In genomic region chr5:134873987-134874830, GRCh38 we compare ENCODE assay signal across 8 cellular contexts. TPM values are rescaled to one million over a fixed set of nuclear protein-coding genes. Genes with fewer than 3 reads are reported as not detected.
A peak's percentile ranks its signal among the peaks of the same experiment; 100 is the strongest.
DNase-seq lines count a peak whose midpoint lies in the region; ATAC-seq, FAIRE-seq and TF ChIP-seq lines count a peak whose summit lies in the region.

TSS of gene TXNDC15 (plus strand) at chr5:134874371. CDS start at chr5:134874428, 57 bp downstream.

- H3K4me3 ChIP-seq in Caco-2 (ENCODE audit: low read depth, low read length) = peak within 1 kb of the TSS; percentile 88
- peak within 1 kb of the TSS; percentile 68 to 94 for H3K4me3 ChIP-seq in esophagus (ENCODE audit: low read depth in 1 of 2, low read length in 2 of 2)
- peak within 1 kb of the TSS; percentile 94 for H3K4me3 ChIP-seq in mucosa of stomach (ENCODE audit: low read length)

- peak within 1 kb of the TSS; percentile 90 for H3K27ac Mint-ChIP-seq in Caco-2 (ENCODE audit: unreplicated experiment)

- peak within 1 kb of the TSS; percentile 84 to 85 for H3K27ac ChIP-seq in esophagus (ENCODE audit: low read depth in 2 of 2, low read length in 1 of 2)

- H3K4me3 Mint-ChIP-seq in Caco-2 (ENCODE audit: unreplicated experiment) = peak within 1 kb of the TSS; percentile 93

- peaks cover 6% of the 10 kb centered on the region for H3K4me1 Mint-ChIP-seq in Caco-2 (ENCODE audit: low read depth, unreplicated experiment)

- BruUV-seq in Caco-2 (replicated peaks; lab: Mats Ljungman, UMichigan) = TSS peak; percentile 44

- peak within 1 kb of the TSS; percentile 68 for H3K9ac ChIP-seq in mucosa of stomach (ENCODE audit: low read length)

- ATAC-seq in GM21360 (IDR thresholded peaks at IDR 0.05; ENCODE audit: unreplicated experiment) = peak; percentile 64

- H3K9me3 Mint-ChIP-seq in Caco-2 (ENCODE audit: unreplicated experiment) = no peaks in the 10 kb centered on the region

- peaks cover 11% of the 10 kb centered on the region for H3K36me3 Mint-ChIP-seq in Caco-2 (ENCODE audit: insufficient read depth, unreplicated experiment)

- DNase-seq in Caco-2 = peak; percentile 83 to 89
- peak; percentile 80 for DNase-seq in HTR-8/SVneo (ENCODE audit: insufficient read length, low spot score)
- peak; percentile 35 for DNase-seq in OCI-M2 (lab: John Stamatoyannopoulos, UW; ENCODE audit: unreplicated experiment)
- DNase-seq in activated T-cell treated with anti-CD3 and anti-CD28 coated beads, Interleukin-2, amount 50 U/mL, for 1 hour = peak; percentile 84
- DNase-seq in stimulated activated CD8-positive, alpha-beta memory T cell treated with anti-CD3 and anti-CD28 coated beads, Interleukin-7, amount 100 ng/mL, for 1 hour (ENCODE audit: low read depth in 2 of 2) = peak; percentile 52 to 58

- H3K4me1 ChIP-seq in Caco-2 (no peaks in the 10 kb centered on the region; the same call in 1 of the 2 replicates), esophagus (ENCODE audit: control insufficient read depth in 2 of 2, insufficient read depth in 2 of 2, low read length in 1 of 2) (peaks cover 6 to 8% of the 10 kb centered on the region in 2 donors), mucosa of stomach (ENCODE audit: control insufficient read depth, insufficient read depth, low read length) (peaks cover 12% of the 10 kb centered on the region)

- POLR2A ChIA-PET in Caco-2 (lab: Charles Lee) = interaction anchor here (0.5 to 1.1 kb wide), 5 partner anchors 16 to 132 kb away, joined by 3 to 5 read pairs (median 3); partner anchors contain the start of genes C5orf24 and PCBD2

- intact Hi-C loops in Caco-2 (cut with micrococcal nuclease; ENCODE audit: unreplicated experiment) = loop anchor here (1.0 kb wide), 2 partner anchors 28 to 30 kb away; no protein-coding TSS in a partner anchor

- CTCF ChIA-PET in Caco-2 (lab: Charles Lee) = interaction anchor here (1.5 kb wide), 1 partner anchor 30 kb away, joined by 11 read pairs; the partner anchor contains the start of gene PCBD2

- H3K27me3 ChIP-seq in Caco-2 (replicated peaks; ENCODE audit: control insufficient read depth, insufficient read depth, low read length) (no peaks in the 10 kb centered on the region), esophagus (ENCODE audit: control insufficient read depth in 1 of 2, insufficient read depth in 2 of 2, low read length in 2 of 2) (no peaks in the 10 kb centered on the region), mucosa of stomach (ENCODE audit: control insufficient read depth, insufficient read depth, low read length) (no peaks in the 10 kb centered on the region)

- H3K9me3 ChIP-seq in Caco-2 (no peaks in the 10 kb centered on the region), esophagus (ENCODE audit: control insufficient read depth in 2 of 2, insufficient read depth in 1 of 2, low read depth in 1 of 2, low read length in 1 of 2) (no peaks in the 10 kb centered on the region), mucosa of stomach (ENCODE audit: control insufficient read depth, low read length) (no peaks in the 10 kb centered on the region)

- WGBS in esophagus, 2 donors = 2 to 4% methylated on average over 66 to 79 of the region's 79 CpGs

- H3K27me3 Mint-ChIP-seq in Caco-2 (ENCODE audit: insufficient read depth, unreplicated experiment) = no peaks in the 10 kb centered on the region

- H3K36me3 ChIP-seq in Caco-2 (ENCODE audit: control insufficient read depth, insufficient read depth, low read length) (no peaks in the 10 kb centered on the region), esophagus (ENCODE audit: control insufficient read depth in 2 of 2, insufficient read depth in 2 of 2, low read length in 1 of 2) (no peaks in the 10 kb centered on the region), mucosa of stomach (ENCODE audit: control insufficient read depth, insufficient read depth, low read length) (no peaks in the 10 kb centered on the region)

- peak; percentile 20 for FAIRE-seq in HTR-8/SVneo (lab: Jason Lieb, UNC)

- TF ChIP-seq CTCF in Caco-2 (IDR thresholded peaks at IDR 0.05; ENCODE audit: insufficient read depth in 1 of 2, low read depth in 1 of 2, low read length in 1 of 2, severe bottlenecking in 1 of 2, unreplicated experiment in 1 of 2) = no peak

RNA-seq across cellular contexts. Expression of gene TXNDC15, which starts in this region (rescaled TPM):
- total RNA-seq in Caco-2 (2022) = 31.4 and 39.6 TPM in 2 replicates
- polyA plus RNA-seq in esophagus = 10 to 100 TPM; 14.5 to 25.6 TPM

Comparison
In these comparisons a context has a peak if more than half of its experiments do, and no peak if none do; other contexts are left out.
1. Peak in every context shown above with its lines: DNase-seq, ATAC-seq, H3K4me3 ChIP-seq and H3K27ac ChIP-seq.
2. DNase-seq: peak in every context shown above with its lines; median percentile 86 in Caco-2; 84 in activated T-cell treated with anti-CD3 and anti-CD28 coated beads, Interleukin-2, amount 50 U/mL, for 1 hour; 80 in HTR-8/SVneo; 55 in stimulated activated CD8-positive, alpha-beta memory T cell treated with anti-CD3 and anti-CD28 coated beads, Interleukin-7, amount 100 ng/mL, for 1 hour; 35 in OCI-M2.